Comparison of ENCODE assay signal across 8 cellular contexts in the genomic region with DNA sequence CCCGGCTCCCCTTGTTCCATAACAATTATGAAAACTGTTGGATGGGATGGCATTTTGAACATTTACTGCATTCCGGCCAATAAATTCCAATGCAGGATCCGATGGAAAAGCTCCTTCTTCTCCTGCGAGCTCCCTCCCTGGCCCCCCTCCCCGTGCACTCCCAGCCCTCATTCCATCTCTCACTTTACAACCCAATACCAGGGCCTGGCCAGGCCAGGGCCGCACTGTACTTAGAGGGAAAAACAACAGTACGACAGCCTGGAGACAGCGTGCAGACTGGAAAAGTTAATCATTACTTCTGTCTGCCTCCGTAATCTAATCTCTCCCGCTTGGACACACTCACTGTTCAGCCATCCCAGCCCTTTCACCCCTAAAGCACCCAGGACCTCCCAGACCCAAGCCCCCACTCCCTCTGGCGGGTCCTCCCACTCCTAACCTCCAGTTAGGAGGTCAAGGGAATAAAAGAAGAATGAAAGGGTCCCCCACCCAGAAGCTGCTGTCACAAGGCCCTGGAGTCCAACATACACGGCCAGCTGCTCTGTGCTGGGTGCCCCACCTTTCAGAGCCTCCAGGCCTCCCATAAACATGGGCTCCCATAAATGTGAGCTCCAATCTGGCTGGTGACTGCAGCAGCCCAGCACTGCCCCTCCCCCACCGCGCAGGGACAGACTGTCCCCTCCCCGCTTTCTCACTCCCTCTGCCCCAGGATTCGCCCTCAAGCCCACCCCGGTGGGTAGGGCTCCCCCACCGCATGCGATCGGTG. TPM values are rescaled to one million over a fixed set of nuclear protein-coding genes. Genes with fewer than 3 reads are reported as not detected.
DNase-seq lines count a peak whose midpoint lies in the region; ATAC-seq and TF ChIP-seq lines count a peak whose summit lies in the region.

No MANE protein-coding gene starts in this region.

- TF ChIP-seq CTCF in HEK293 (tag by site-specific recombination; IDR thresholded peaks at IDR 0.05): no peak

- intact Hi-C loops in activated T-helper 1 cell treated with anti-CD3 and anti-CD28 coated beads, Interleukin-12 subunit alpha, Interleukin-12 subunit beta, Interleukin-2, Interleukin-4 antibody, amounts not matched to agents 30 ng/mL and 10 ng/mL and 1 ng/mL, durations not matched to agents 14 hours and 24 hours and 36 hours (cut with micrococcal nuclease): loop anchor here (5.0 kb wide), 2 partner anchors 98 to 232 kb away; no protein-coding TSS in a partner anchor

- no peaks in the 10 kb centered on the region for H3K27me3 Mint-ChIP-seq in activated T-helper 1 cell treated with anti-CD3 and anti-CD28 coated beads, Interleukin-12 subunit alpha, Interleukin-12 subunit beta, Interleukin-2, Interleukin-4 antibody, amounts not matched to agents 30 ng/mL and 10 ng/mL and 1 ng/mL, durations not matched to agents 14 hours and 24 hours and 36 hours (ENCODE audit: insufficient read depth)
- H3K27me3 Mint-ChIP-seq in stimulated activated naive B cell treated with anti-CD40 and anti-IgM and Interleukin-4, amounts not matched to agents 10 μg/mL and 1 μg/mL and 100 μg/mL, for 72 hours: no peaks in the 10 kb centered on the region

- H3K36me3 Mint-ChIP-seq in activated T-helper 1 cell treated with anti-CD3 and anti-CD28 coated beads, Interleukin-12 subunit alpha, Interleukin-12 subunit beta, Interleukin-2, Interleukin-4 antibody, amounts not matched to agents 30 ng/mL and 10 ng/mL and 1 ng/mL, durations not matched to agents 14 hours and 24 hours and 36 hours (ENCODE audit: low read depth): peaks cover 16% of the 10 kb centered on the region
- H3K36me3 Mint-ChIP-seq in stimulated activated naive B cell treated with anti-CD40 and anti-IgM and Interleukin-4, amounts not matched to agents 10 μg/mL and 1 μg/mL and 100 μg/mL, for 72 hours: peaks cover 24 to 66% of the 10 kb centered on the region in 2 donors

- DNase-seq in activated T-helper 1 cell treated with anti-CD3 and anti-CD28 coated beads, Interleukin-12 subunit alpha, Interleukin-12 subunit beta, Interleukin-2, Interleukin-4 antibody, amounts not matched to agents 30 ng/mL and 10 ng/mL and 1 ng/mL, durations not matched to agents 14 hours and 24 hours and 36 hours (ENCODE audit: low spot score): no peak
- DNase-seq in iPS-NIHi11 (ENCODE audit: low spot score): peak; percentile 64
- no peak for DNase-seq in stimulated activated naive B cell treated with anti-CD40 and anti-IgM and Interleukin-4, amounts not matched to agents 10 μg/mL and 1 μg/mL and 100 μg/mL, for 72 hours
- DNase-seq in H4 (ENCODE audit: low spot score): no peak
- no peak for DNase-seq in mesenteric fat pad (ENCODE audit: low spot score)
- no peak for DNase-seq in DMS153 (lab: John Stamatoyannopoulos, UW)

- peak overlapping the region; percentile 44 for H3K27ac ChIP-seq in HEK293 (ENCODE audit: extremely low read depth, low read depth, low read length)

- H3K4me3 Mint-ChIP-seq in activated T-helper 1 cell treated with anti-CD3 and anti-CD28 coated beads, Interleukin-12 subunit alpha, Interleukin-12 subunit beta, Interleukin-2, Interleukin-4 antibody, amounts not matched to agents 30 ng/mL and 10 ng/mL and 1 ng/mL, durations not matched to agents 14 hours and 24 hours and 36 hours: peak overlapping the region; percentile 67
- H3K4me3 Mint-ChIP-seq in stimulated activated naive B cell treated with anti-CD40 and anti-IgM and Interleukin-4, amounts not matched to agents 10 μg/mL and 1 μg/mL and 100 μg/mL, for 72 hours: peak overlapping the region; percentile 52 to 56

- CTCF ChIA-PET in HEK293 (lab: Yijun Ruan, JAX): interaction anchor here (0.7 to 2.7 kb wide), 4 partner anchors 12 to 249 kb away, joined by 3 to 7 read pairs (median 4); no protein-coding TSS in a partner anchor

- H3K27ac Mint-ChIP-seq in activated T-helper 1 cell treated with anti-CD3 and anti-CD28 coated beads, Interleukin-12 subunit alpha, Interleukin-12 subunit beta, Interleukin-2, Interleukin-4 antibody, amounts not matched to agents 30 ng/mL and 10 ng/mL and 1 ng/mL, durations not matched to agents 14 hours and 24 hours and 36 hours: peak overlapping the region; percentile 95
- peak overlapping the region; percentile 63 for H3K27ac Mint-ChIP-seq in stimulated activated naive B cell treated with anti-CD40 and anti-IgM and Interleukin-4, amounts not matched to agents 10 μg/mL and 1 μg/mL and 100 μg/mL, for 72 hours

- POLR2A ChIA-PET in HEK293 (lab: Yijun Ruan, JAX): interaction anchor here (0.6 to 1.3 kb wide), 4 partner anchors 11 to 127 kb away, joined by 3 to 9 read pairs (median 3); no protein-coding TSS in a partner anchor

- no peaks in the 10 kb centered on the region for H3K9me3 ChIP-seq in HEK293 (ENCODE audit: control insufficient read depth, insufficient read depth, low read depth, low read length)

- no peaks in the 10 kb centered on the region for H3K9me3 Mint-ChIP-seq in activated T-helper 1 cell treated with anti-CD3 and anti-CD28 coated beads, Interleukin-12 subunit alpha, Interleukin-12 subunit beta, Interleukin-2, Interleukin-4 antibody, amounts not matched to agents 30 ng/mL and 10 ng/mL and 1 ng/mL, durations not matched to agents 14 hours and 24 hours and 36 hours
- no peaks in the 10 kb centered on the region for H3K9me3 Mint-ChIP-seq in stimulated activated naive B cell treated with anti-CD40 and anti-IgM and Interleukin-4, amounts not matched to agents 10 μg/mL and 1 μg/mL and 100 μg/mL, for 72 hours

- ATAC-seq in stimulated activated naive B cell treated with anti-CD40 and anti-IgM and Interleukin-4, amounts not matched to agents 10 μg/mL and 1 μg/mL and 100 μg/mL, for 72 hours (replicated peaks): no peak
- ATAC-seq in GM19395 (IDR thresholded peaks at IDR 0.05; ENCODE audit: unreplicated experiment): no peak

- peaks cover 98% of the 10 kb centered on the region for H3K4me1 Mint-ChIP-seq in activated T-helper 1 cell treated with anti-CD3 and anti-CD28 coated beads, Interleukin-12 subunit alpha, Interleukin-12 subunit beta, Interleukin-2, Interleukin-4 antibody, amounts not matched to agents 30 ng/mL and 10 ng/mL and 1 ng/mL, durations not matched to agents 14 hours and 24 hours and 36 hours (ENCODE audit: low read depth)
- peaks cover 68 to 100% of the 10 kb centered on the region in 2 donors for H3K4me1 Mint-ChIP-seq in stimulated activated naive B cell treated with anti-CD40 and anti-IgM and Interleukin-4, amounts not matched to agents 10 μg/mL and 1 μg/mL and 100 μg/mL, for 72 hours

- H3K36me3 ChIP-seq in HEK293 (ENCODE audit: control insufficient read depth in 2 of 2, insufficient read depth in 1 of 2, low read length in 2 of 2): peaks cover 0 to 35% of the 10 kb centered on the region in 2 experiments; a peak in 2 of 3 replicates

- H3K4me1 ChIP-seq in HEK293 (ENCODE audit: control insufficient read depth, insufficient read depth, low read length): peaks cover 80% of the 10 kb centered on the region

- H3K4me3 ChIP-seq in HEK293 (ENCODE audit: low read depth, low read length): no peak overlapping the region

TF ChIP-seq in HEK293, 187 proteins besides CTCF, POLR2A, EP300 and RAD21 (continues in another document):
- TF ChIP-seq GLIS1 (tag by site-specific recombination; IDR thresholded peaks at IDR 0.05): peak; percentile 68
- TF ChIP-seq GFI1B (tag by site-specific recombination; IDR thresholded peaks at IDR 0.05): 0 out of 2 replicates have a peak, but pooled peaks have one; percentile 12
- 0 out of 2 replicates have a peak, but pooled peaks have one; percentile 34 for TF ChIP-seq ZBTB17 (tag by site-specific recombination; IDR thresholded peaks at IDR 0.05)
- TF ChIP-seq OSR2 (tag by site-specific recombination; IDR thresholded peaks at IDR 0.05): peak; percentile 25
- TF ChIP-seq ZNF404 (tag by site-specific recombination; IDR thresholded peaks at IDR 0.05): no peak
- peak; percentile 94 for TF ChIP-seq ZNF600 (tag by site-specific recombination; IDR thresholded peaks at IDR 0.05)
- TF ChIP-seq WT1 (tag by site-specific recombination; IDR thresholded peaks at IDR 0.05): no peak
- peak; percentile 77 for TF ChIP-seq KLF1 (tag by site-specific recombination; IDR thresholded peaks at IDR 0.05)
- TF ChIP-seq ZNF174 (tag by site-specific recombination; IDR thresholded peaks at IDR 0.05): no peak
- TF ChIP-seq EGR2 (tag by site-specific recombination; IDR thresholded peaks at IDR 0.05; ENCODE audit: low read depth): peak; percentile 34; the same call in 1 of the 2 replicates
- 0 out of 2 replicates have a peak, but pooled peaks have one; percentile 35 for TF ChIP-seq ZNF501 (tag by site-specific recombination; IDR thresholded peaks at IDR 0.05)
- 0 out of 2 replicates have a peak, but pooled peaks have one; percentile 15 for TF ChIP-seq ZXDB (tag by site-specific recombination; IDR thresholded peaks at IDR 0.05)
- peak; percentile 41 for TF ChIP-seq PATZ1 (tag by site-specific recombination; IDR thresholded peaks at IDR 0.05)
- 0 out of 2 replicates have a peak, but pooled peaks have one; percentile 17 for TF ChIP-seq ZNF843 (tag by site-specific recombination; IDR thresholded peaks at IDR 0.05)
- peak; percentile 74 for TF ChIP-seq IKZF3 (tag by site-specific recombination; IDR thresholded peaks at IDR 0.05)
- TF ChIP-seq PRDM1 (tag by site-specific recombination; IDR thresholded peaks at IDR 0.05): peak; percentile 52; the same call in 1 of the 2 replicates
- peak; percentile 90 for TF ChIP-seq SP7 (tag by site-specific recombination; IDR thresholded peaks at IDR 0.05)
- TF ChIP-seq ZNF426 (tag by site-specific recombination; IDR thresholded peaks at IDR 0.05): no peak

RNA-seq across cellular contexts. Expression of gene SMAD7, which starts 20.6 kb away (rescaled TPM):
- 26.7 and 26.8 TPM in 2 replicates for total RNA-seq in activated T-helper 1 cell treated with anti-CD3 and anti-CD28 coated beads, Interleukin-12 subunit alpha, Interleukin-12 subunit beta, Interleukin-2, Interleukin-4 antibody, amounts not matched to agents 30 ng/mL and 10 ng/mL and 1 ng/mL, durations not matched to agents 14 hours and 24 hours and 36 hours
- 6.9 and 10.1 TPM in 2 replicates for total RNA-seq in H4 (2014; rRNA removed; shearing (Covaris generic))
- total RNA-seq in mesenteric fat pad: 56.2 TPM
